ENCODE assay signal across 16 cellular contexts in the genomic region with DNA sequence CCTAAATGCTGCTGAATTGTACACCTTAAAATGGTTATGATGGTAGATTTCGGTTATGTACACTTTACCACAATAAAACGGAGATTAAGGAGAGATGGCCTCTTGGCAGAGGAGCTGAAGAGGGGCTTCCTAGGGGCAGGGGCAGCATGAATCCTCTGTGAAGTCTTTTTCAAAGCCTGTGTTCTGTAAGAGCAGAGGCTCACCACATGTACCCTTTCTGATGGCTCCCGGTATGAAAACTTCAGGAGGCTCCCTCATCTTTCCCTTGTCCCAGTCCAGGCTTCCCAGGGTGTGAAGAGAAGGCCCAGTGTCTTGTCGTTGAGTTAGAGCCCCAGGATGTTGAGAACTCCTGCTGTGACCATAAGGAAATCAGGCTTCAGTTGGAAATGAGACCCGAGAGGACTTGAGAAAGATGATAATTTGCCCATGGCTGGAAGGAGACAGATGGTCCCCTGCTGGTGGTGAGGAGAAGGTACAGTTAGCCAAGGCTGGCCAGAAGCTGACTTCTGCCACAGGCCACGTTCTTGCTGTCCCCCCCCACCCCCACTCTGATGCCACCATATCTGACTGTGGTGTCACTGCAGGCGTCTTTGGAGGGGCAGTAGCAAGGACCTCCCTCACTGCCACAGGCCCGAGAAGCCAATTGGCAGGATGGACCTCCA. TPM values are rescaled to one million over a fixed set of nuclear protein-coding genes. Genes with fewer than 3 reads are reported as not detected.
A peak's percentile ranks its signal among the peaks of the same experiment; 100 is the strongest.
DNase-seq lines count a peak whose midpoint lies in the region; ATAC-seq and TF ChIP-seq lines count a peak whose summit lies in the region.
"Had no signal": no experiment of that assay in that cellular context is flagged by ENCODE, and none has a peak within 500 bp of the region (broad histone marks: within the 10 kb centered on the region; RNA-seq: fewer than 3 reads in every experiment).

No MANE protein-coding gene starts in this region.

- H3K4me1 Mint-ChIP-seq in H9 = no peaks in the 10 kb centered on the region

- H3K27ac ChIP-seq in AG04450 (ENCODE audit: low read depth, low read length) (no peak overlapping the region), H9 (ENCODE audit: insufficient read length, low read depth, low read length) (no peak overlapping the region)

- DNase-seq in AG04450 (ENCODE audit: low read depth, low spot score) (no peak), H9 (no peak), SK-MEL-5 (ENCODE audit: low read depth, low spot score) (peak; percentile 2), germinal center (ENCODE audit: low spot score) (peak; percentile 20), GM13976 (ENCODE audit: low spot score) (no peak)
- no peak for DNase-seq in activated naive CD4-positive, alpha-beta T cell treated with Interleukin-2 at 50 U/mL for 16 hours
- DNase-seq: activated CD4-positive, alpha-beta T cell treated with anti-CD3 and anti-CD28 coated beads, Interleukin-2, amount 50 U/mL, for 48 hours; DMS79; glutamatergic neuron; GOT3; NCI-H1105; NCI-H510A; stimulated activated CD4-positive, alpha-beta T cell treated with anti-CD3 and anti-CD28 coated beads, Interleukin-2, amount 100 ng/mL, for 48 hours; T-helper 2 cell had no signal

- no peak overlapping the region for H3K4ac ChIP-seq in H9 (ENCODE audit: low read depth, low read length)

- no peaks in the 10 kb centered on the region for H3K79me2 ChIP-seq in H9 (ENCODE audit: insufficient read depth, low read length)

- no peak overlapping the region for H3K23ac ChIP-seq in H9 (ENCODE audit: insufficient read length, low read depth, low read length)

- H2BK12ac ChIP-seq in H9 (ENCODE audit: insufficient read length, low read depth, low read length) = no peak overlapping the region

- WGBS in H9 (ENCODE audit: extremely low coverage, insufficient read length, low lambda C conversion rate) = no CpG with 5 or more reads among the region's 8 CpGs

- no peak overlapping the region for H4K8ac ChIP-seq in H9 (replicated peaks; ENCODE audit: insufficient read length, low read depth, low read length)

- TF ChIP-seq CTCF in AG04450 (IDR thresholded peaks at IDR 0.05; ENCODE audit: low read depth, low read length) (peak; percentile 47), H9 (conservative IDR thresholded peaks at IDR 0.05) (peak; percentile 41; the same call in 2 of the 3 replicates), GM13976 (IDR thresholded peaks at IDR 0.05; ENCODE audit: borderline replicate concordance, control extremely low read depth, extremely low read depth, insufficient read depth, missing control alignments) (no peak)

- POLR2A ChIA-PET in AG04450 (lab: Yijun Ruan, JAX) = interaction anchor here (1.1 kb wide), 1 partner anchor 18 kb away, joined by 3 read pairs; no protein-coding TSS in a partner anchor

- peaks cover 0 to 3% (median 3%) of the 10 kb centered on the region in 3 experiments; a peak in 1 of 7 replicates for H3K36me3 Mint-ChIP-seq in H9 (ENCODE audit: insufficient read depth in 1 of 3, low read depth in 3 of 3)

- CTCF ChIA-PET in AG04450 (lab: Charles Lee) = interaction anchor here (0.6 to 0.9 kb wide), 2 partner anchors 23 to 578 kb away, joined by 3 to 7 read pairs; no protein-coding TSS in a partner anchor

- H3K14ac ChIP-seq in H9 (ENCODE audit: insufficient read depth, low read length) = no peak overlapping the region

- in situ Hi-C loops in SK-MEL-5 (cut with HindIII; ENCODE audit: low pct_unique_long_range_greater_than_20kb, low sequenced_read_pairs) (no loop called here), GM13976 (cut with MboI; ENCODE audit: low sequenced_read_pairs, unreplicated experiment) (no loop called here)

- H4K20me1 ChIP-seq in H9 (ENCODE audit: control insufficient read depth, insufficient read depth, insufficient read length) = no peaks in the 10 kb centered on the region

- H3K27me3 ChIP-seq in AG04450 (ENCODE audit: control insufficient read depth, insufficient read depth, low read length) (no peaks in the 10 kb centered on the region), H9 (ENCODE audit: insufficient read depth, low read length) (no peaks in the 10 kb centered on the region)

- H3K4me1 ChIP-seq in H9 (ENCODE audit: insufficient read depth, low read length) = no peaks in the 10 kb centered on the region

- no peak overlapping the region for H2BK120ac ChIP-seq in H9 (ENCODE audit: low read depth, low read length, poor library complexity, severe bottlenecking)

- no peak overlapping the region for H3K18ac ChIP-seq in H9 (ENCODE audit: insufficient read length, low read depth, low read length)

- no peak overlapping the region for H3K4me2 ChIP-seq in H9 (ENCODE audit: insufficient read depth, insufficient read length, low read length)

- no peak overlapping the region for H4K5ac ChIP-seq in H9 (ENCODE audit: insufficient read length, low read depth, low read length)

- no peaks in the 10 kb centered on the region for H3K23me2 ChIP-seq in H9 (ENCODE audit: insufficient read length, low read depth, low read length, poor library complexity, severe bottlenecking)

- no peak overlapping the region for H4K91ac ChIP-seq in H9 (ENCODE audit: insufficient read length, low read depth, low read length)

- ATAC-seq in GM21390 (IDR thresholded peaks at IDR 0.05; ENCODE audit: unreplicated experiment) (no peak), HG03108 (IDR thresholded peaks at IDR 0.05; ENCODE audit: unreplicated experiment) (no peak)

- H2BK20ac ChIP-seq in H9 (ENCODE audit: low read depth, low read length, poor library complexity, severe bottlenecking) = no peak overlapping the region

- H3K56ac ChIP-seq in H9 (ENCODE audit: insufficient read length, low read depth, low read length) = no peak overlapping the region

- no peak overlapping the region for H3K4me3 ChIP-seq in AG04450 (ENCODE audit: low read depth, low read length)

- no peak overlapping the region for H2AK5ac ChIP-seq in H9 (ENCODE audit: insufficient read length, low read length)

- no peaks in the 10 kb centered on the region for H3K79me1 ChIP-seq in H9 (ENCODE audit: insufficient read depth, low read depth, low read length, poor library complexity, severe bottlenecking)

- H3K9me3 ChIP-seq in AG04450 (ENCODE audit: control insufficient read depth, insufficient read depth, low read length) = no peaks in the 10 kb centered on the region
- peaks cover 9% of the 10 kb centered on the region for H3K9me3 ChIP-seq in H9 (ENCODE audit: control insufficient read depth, low read depth, low read length)

- peaks cover 75 to 82% of the 10 kb centered on the region in 2 experiments for H3K9me3 Mint-ChIP-seq in H9

- no peak overlapping the region for H3T11ph ChIP-seq in H9 (ENCODE audit: low read length)

- peaks cover 12% of the 10 kb centered on the region for H3K27me3 Mint-ChIP-seq in H9 (ENCODE audit: low read depth)

- H2BK15ac ChIP-seq in H9 (ENCODE audit: low read depth, low read length) = no peak overlapping the region

- no peak overlapping the region for H2AFZ ChIP-seq in H9 (ENCODE audit: low read length)

- H3K9ac ChIP-seq in H9 (ENCODE audit: extremely low read depth, insufficient read length, low read length) = no peak overlapping the region

- H3K27ac Mint-ChIP-seq in H9 = no peak overlapping the region

- no peak overlapping the region for H3K4me3 Mint-ChIP-seq in H9

- H2BK5ac ChIP-seq in H9 (ENCODE audit: insufficient read length, low read length) = no peak overlapping the region

RNA-seq across cellular contexts. Expression of a gene that starts 31.8 kb away (rescaled TPM):
- polyA plus RNA-seq in AG04450 (2011; rRNA removed) = 3.9 TPM in 2 replicates
- 3.0 and 5.0 TPM in 2 replicates for polyA minus RNA-seq in AG04450 (2011; rRNA and poly(A)+ RNA removed)
- 4.8 and 6.4 TPM in 2 replicates for total RNA-seq in H9 (2021)
- 9.5 TPM in 2 replicates for total RNA-seq in SK-MEL-5 (2014; rRNA removed; shearing (Covaris generic))
- polyA plus RNA-seq in SK-MEL-5 (2015; cell fraction: cytosol; rRNA removed) = 6.0 and 7.5 TPM in 2 replicates
- polyA plus RNA-seq in SK-MEL-5 (2015; cell fraction: nucleus; rRNA removed) = 5.6 and 7.2 TPM in 2 replicates

Comparison
In these comparisons a context has a peak if more than half of its experiments do, and no peak if none do; other contexts are left out.
1. DNase-seq: peak in SK-MEL-5 (single experiment) and germinal center (single experiment); none in AG04450 (single experiment), H9 (single experiment), activated naive CD4-positive, alpha-beta T cell treated with Interleukin-2 at 50 U/mL for 16 hours (single experiment) and GM13976 (single experiment).